27 cellular contexts compared by ENCODE assay signal in genomic region chr3:144363856-144364255, GRCh38.
"Had no signal": no experiment of that assay in that cellular context is flagged by ENCODE, and none has a peak within 500 bp of the region (broad histone marks: within the 10 kb centered on the region; RNA-seq: fewer than 3 reads in every experiment).

No MANE protein-coding gene starts in this region.

- H3K9me3 ChIP-seq: adrenal gland, psoas muscle, sigmoid colon, thyroid gland had no signal

- DNase-seq: activated CD4-positive, alpha-beta T cell treated with anti-CD3 and anti-CD28 coated beads for 4 hours; activated CD4-positive, alpha-beta T cell treated with anti-CD3 and anti-CD28 coated beads, Interleukin-2, amount 50 U/mL, for 4 hours; activated effector memory CD4-positive, alpha-beta T cell treated with anti-CD3 and anti-CD28 coated beads, Interleukin-2, amount 50 U/mL, for 16 hours; activated naive CD4-positive, alpha-beta T cell treated with anti-CD3 and anti-CD28 coated beads for 36 hours; activated naive CD8-positive, alpha-beta T cell treated with anti-CD3 and anti-CD28 coated beads for 36 hours; adrenal gland; central memory CD4-positive, alpha-beta T cell; heart right ventricle; left ventricle myocardium inferior; mucosa of descending colon; naive thymus-derived CD4-positive, alpha-beta T cell; psoas muscle; sigmoid colon; stimulated activated CD4-positive, alpha-beta T cell treated with anti-CD3 and anti-CD28 coated beads, Interleukin-1b, Interleukin-23, amount 100 ng/mL, for 48 hours; stimulated activated CD4-positive, alpha-beta T cell treated with anti-CD3 and anti-CD28 coated beads, Interleukin-4, amount 100 ng/mL, for 4 hours; stimulated activated CD8-positive, alpha-beta memory T cell treated with anti-CD3 and anti-CD28 coated beads, Interleukin-4, amount 100 ng/mL, for 48 hours; stimulated activated naive CD8-positive, alpha-beta T cell treated with anti-CD3 and anti-CD28 coated beads, Interleukin-15, amount 100 ng/mL, for 72 hours; substantia nigra; thyroid gland had no signal

- H3K4me1 Mint-ChIP-seq: activated naive CD8-positive, alpha-beta T cell treated with anti-CD3 and anti-CD28 coated beads for 36 hours; naive thymus-derived CD4-positive, alpha-beta T cell; stimulated activated memory B cell treated with anti-CD40 and anti-IgM and Interleukin-4, amounts not matched to agents 10 μg/mL and 1 μg/mL and 100 μg/mL, for 72 hours; stimulated activated naive CD8-positive, alpha-beta T cell treated with anti-CD3 and anti-CD28 coated beads, Interleukin-15, amount 100 ng/mL, for 72 hours had no signal

- H2AFZ ChIP-seq: parathyroid adenoma had no signal

- H3K27me3 Mint-ChIP-seq: activated naive CD8-positive, alpha-beta T cell treated with anti-CD3 and anti-CD28 coated beads for 36 hours; stimulated activated memory B cell treated with anti-CD40 and anti-IgM and Interleukin-4, amounts not matched to agents 10 μg/mL and 1 μg/mL and 100 μg/mL, for 72 hours; stimulated activated naive CD8-positive, alpha-beta T cell treated with anti-CD3 and anti-CD28 coated beads, Interleukin-15, amount 100 ng/mL, for 72 hours had no signal

- H3K4me3 ChIP-seq: adrenal gland, ascending aorta, heart right ventricle, left ventricle myocardium inferior, lung, mucosa of descending colon, psoas muscle, sigmoid colon, smooth muscle cell, thyroid gland had no signal

- H3K4me3 Mint-ChIP-seq: activated naive CD4-positive, alpha-beta T cell treated with anti-CD3 and anti-CD28 coated beads for 36 hours; activated naive CD8-positive, alpha-beta T cell treated with anti-CD3 and anti-CD28 coated beads for 36 hours; activated T-helper 1 cell treated with anti-CD3 and anti-CD28 coated beads, Interleukin-12 subunit alpha, Interleukin-12 subunit beta, Interleukin-2, Interleukin-4 antibody, amounts not matched to agents 30 ng/mL and 10 ng/mL and 1 ng/mL, durations not matched to agents 14 hours and 24 hours and 36 hours; naive thymus-derived CD4-positive, alpha-beta T cell; stimulated activated memory B cell treated with anti-CD40 and anti-IgM and Interleukin-4, amounts not matched to agents 10 μg/mL and 1 μg/mL and 100 μg/mL, for 72 hours; stimulated activated naive CD8-positive, alpha-beta T cell treated with anti-CD3 and anti-CD28 coated beads, Interleukin-15, amount 100 ng/mL, for 72 hours had no signal

- H3K36me3 ChIP-seq: adrenal gland, ascending aorta, heart right ventricle, left ventricle myocardium inferior, sigmoid colon, thyroid gland had no signal

- H3K27ac ChIP-seq: adrenal gland, ascending aorta, heart right ventricle, left ventricle myocardium inferior, parathyroid adenoma, psoas muscle, sigmoid colon, thyroid gland, VCaP had no signal

- H3K4me1 ChIP-seq: adrenal gland, ascending aorta, heart right ventricle, left ventricle myocardium inferior, parathyroid adenoma, psoas muscle, sigmoid colon, thyroid gland had no signal

- H3K27me3 ChIP-seq: adrenal gland, ascending aorta, heart right ventricle, sigmoid colon, thyroid gland had no signal

- H3K9ac ChIP-seq: parathyroid adenoma had no signal

- H3K27ac Mint-ChIP-seq: activated naive CD4-positive, alpha-beta T cell treated with anti-CD3 and anti-CD28 coated beads for 36 hours; activated naive CD8-positive, alpha-beta T cell treated with anti-CD3 and anti-CD28 coated beads for 36 hours; activated T-helper 1 cell treated with anti-CD3 and anti-CD28 coated beads, Interleukin-12 subunit alpha, Interleukin-12 subunit beta, Interleukin-2, Interleukin-4 antibody, amounts not matched to agents 30 ng/mL and 10 ng/mL and 1 ng/mL, durations not matched to agents 14 hours and 24 hours and 36 hours; naive thymus-derived CD4-positive, alpha-beta T cell; stimulated activated memory B cell treated with anti-CD40 and anti-IgM and Interleukin-4, amounts not matched to agents 10 μg/mL and 1 μg/mL and 100 μg/mL, for 72 hours; stimulated activated naive CD8-positive, alpha-beta T cell treated with anti-CD3 and anti-CD28 coated beads, Interleukin-15, amount 100 ng/mL, for 72 hours had no signal

- ATAC-seq: esophagus mucosa; heart right ventricle; mucosa of descending colon; naive thymus-derived CD4-positive, alpha-beta T cell; psoas muscle; stimulated activated memory B cell treated with anti-CD40 and anti-IgM and Interleukin-4, amounts not matched to agents 10 μg/mL and 1 μg/mL and 100 μg/mL, for 72 hours; stimulated activated naive CD8-positive, alpha-beta T cell treated with anti-CD3 and anti-CD28 coated beads, Interleukin-15, amount 100 ng/mL, for 72 hours had no signal

- H3K79me2 ChIP-seq: parathyroid adenoma had no signal

- H3K4me2 ChIP-seq: smooth muscle cell had no signal

- H3K36me3 Mint-ChIP-seq: stimulated activated memory B cell treated with anti-CD40 and anti-IgM and Interleukin-4, amounts not matched to agents 10 μg/mL and 1 μg/mL and 100 μg/mL, for 72 hours had no signal
